Comparison of ENCODE assay signal across 14 cellular contexts in the genomic region with DNA sequence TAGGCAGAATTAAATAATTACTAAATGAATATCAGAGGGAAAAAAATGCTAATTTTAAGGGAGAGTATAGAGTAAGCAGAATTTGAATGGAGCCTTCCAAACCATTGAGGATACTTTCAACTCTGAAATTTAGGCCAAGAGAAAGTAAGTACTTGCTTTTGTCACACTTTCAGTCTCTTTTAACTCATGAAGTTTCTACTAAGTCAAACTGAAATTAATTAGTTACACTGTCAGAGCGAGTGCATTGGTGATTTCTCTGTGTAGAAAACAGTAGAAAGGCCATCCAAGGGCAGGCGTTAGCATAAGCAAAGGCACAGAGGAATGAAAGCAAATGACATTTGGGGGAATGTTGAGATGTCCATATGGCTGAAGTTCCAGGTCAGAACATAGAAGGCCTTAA.
DNase-seq lines count a peak whose midpoint lies in the region; ATAC-seq lines count a peak whose summit lies in the region.
"Had no signal": no experiment of that assay in that cellular context is flagged by ENCODE, and none has a peak within 500 bp of the region (broad histone marks: within the 10 kb centered on the region; RNA-seq: fewer than 3 reads in every experiment).

No MANE protein-coding gene starts in this region.

- DNase-seq in NCI-H446 treated with DMSO at 0.1 percent for 48 hours (lab: John Stamatoyannopoulos, UW) (no peak), NCI-H345 treated with DMSO at 0.1 percent for 48 hours (lab: John Stamatoyannopoulos, UW; ENCODE audit: unreplicated experiment) (no peak), left lobe of liver (ENCODE audit: low spot score) (no peak), hypothalamus (lab: John Stamatoyannopoulos, UW) (no peak)
- DNase-seq: dorsolateral prefrontal cortex, KG1, kidney, NCI-H2081, right cardiac atrium, trophoblast cell had no signal

- peak; percentile 79 for ATAC-seq in GM18511 (IDR thresholded peaks at IDR 0.05; ENCODE audit: unreplicated experiment)
- peak; percentile 80 for ATAC-seq in GM21390 (IDR thresholded peaks at IDR 0.05; ENCODE audit: unreplicated experiment)
- peak; percentile 80 for ATAC-seq in HG02973 (IDR thresholded peaks at IDR 0.05; ENCODE audit: unreplicated experiment)
- peak; percentile 67 for ATAC-seq in HG03575 (IDR thresholded peaks at IDR 0.05; ENCODE audit: extremely low read depth, insufficient number of reproducible peaks, low FRiP score, unreplicated experiment)
- ATAC-seq in left lobe of liver, result no peak
- ATAC-seq: right cardiac atrium had no signal
